In genomic region chr4:95050980-95051688, GRCh38 we compare ENCODE assay signal across 2 cellular contexts.
TF ChIP-seq lines count a peak whose summit lies in the region.

No MANE protein-coding gene starts in this region.

TF ChIP-seq in K562, 482 proteins besides CTCF, POLR2A, EP300 and RAD21 (continued from another document):
- TF ChIP-seq E2F6 (IDR thresholded peaks at IDR 0.05; ENCODE audit: borderline replicate concordance in 1 of 2, extremely low read depth in 1 of 2, insufficient read depth in 1 of 2, insufficient read length in 1 of 2, low read depth in 1 of 2, low read length in 1 of 2, poor library complexity in 1 of 2, severe bottlenecking in 1 of 2) (no peak), ZFP1 (CRISPR knock-in tag; IDR thresholded peaks at IDR 0.05) (no peak), GABPB2 (CRISPR knock-in tag; conservative IDR thresholded peaks at IDR 0.05) (no peak), NFIC (IDR thresholded peaks at IDR 0.05) (no peak), HDAC1 (IDR thresholded peaks at IDR 0.05) (no peak), FOXP4 (CRISPR knock-in tag; IDR thresholded peaks at IDR 0.05; ENCODE audit: borderline replicate concordance) (no peak), CREM (IDR thresholded peaks at IDR 0.05; ENCODE audit: low read depth) (no peak)

TF ChIP-seq in SK-N-SH treated with all-trans-retinoic acid at 6 μM for 48 hours, 23 proteins besides CTCF, POLR2A, EP300 and RAD21 (continued from another document):
- TF ChIP-seq TSHZ2 (CRISPR knock-in tag; IDR thresholded peaks at IDR 0.05) (no peak), OSR1 (CRISPR knock-in tag; IDR thresholded peaks at IDR 0.05) (no peak), ISL1 (CRISPR knock-in tag; IDR thresholded peaks at IDR 0.05) (no peak), TCF4 (CRISPR knock-in tag; IDR thresholded peaks at IDR 0.05; ENCODE audit: borderline replicate concordance) (no peak), CREB5 (CRISPR knock-in tag; IDR thresholded peaks at IDR 0.05; ENCODE audit: low read depth) (no peak), PATZ1 (CRISPR knock-in tag; IDR thresholded peaks at IDR 0.05; ENCODE audit: borderline replicate concordance) (no peak), RARB (CRISPR knock-in tag; IDR thresholded peaks at IDR 0.05) (no peak), SNAI2 (CRISPR knock-in tag; IDR thresholded peaks at IDR 0.05) (no peak), CSRNP3 (CRISPR knock-in tag; IDR thresholded peaks at IDR 0.05) (no peak)
TF ChIP-seq in SK-N-SH treated with all-trans-retinoic acid at 6 μM for 48 hours: peak in this region for 0.
